In the genomic region with DNA sequence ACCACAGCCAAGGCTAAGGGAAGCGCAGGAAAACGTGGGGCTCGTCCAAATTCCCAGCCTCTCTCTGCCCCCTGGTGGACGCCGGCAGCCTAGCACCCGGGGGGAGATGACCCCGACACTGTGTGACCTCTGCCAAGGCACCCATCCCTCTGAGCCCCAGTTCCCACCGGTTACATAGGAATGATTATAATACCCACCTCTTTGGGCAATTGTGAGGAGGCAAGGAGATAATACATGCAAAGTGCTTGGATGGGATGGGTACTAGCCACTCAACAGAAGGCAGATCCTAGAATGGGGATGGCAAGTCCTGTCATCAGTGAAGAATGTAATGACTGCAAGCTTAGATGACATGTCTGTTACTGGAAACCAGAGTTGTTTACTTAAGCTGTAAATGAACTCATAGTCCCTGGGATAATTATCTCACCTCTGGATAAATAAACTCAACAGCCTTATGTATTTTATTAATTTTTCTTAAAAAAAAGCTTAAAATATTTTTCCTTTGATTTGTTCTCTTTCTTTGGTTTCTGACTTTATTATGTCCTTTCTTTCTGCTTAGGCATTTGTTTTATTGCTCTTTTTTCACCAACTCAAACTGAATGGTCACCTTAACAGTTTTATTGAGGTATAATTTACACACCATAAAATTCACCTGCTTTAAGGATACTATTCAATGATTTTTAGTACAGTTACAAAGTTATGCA, we compare ENCODE assay signal across 8 cellular contexts. TPM values are rescaled to one million over a fixed set of nuclear protein-coding genes. Genes with fewer than 3 reads are reported as not detected.
A peak's percentile ranks its signal among the peaks of the same experiment; 100 is the strongest.
DNase-seq lines count a peak whose midpoint lies in the region; ATAC-seq and TF ChIP-seq lines count a peak whose summit lies in the region.

No MANE protein-coding gene starts in this region.

- H3K9ac ChIP-seq in mammary epithelial cell (ENCODE audit: insufficient read depth, low read length): no peak overlapping the region

- H3K27me3 ChIP-seq in mammary epithelial cell (ENCODE audit: insufficient read depth, low read length): no peaks in the 10 kb centered on the region

- dilution Hi-C loops in mammary epithelial cell (cut with HindIII; ENCODE audit: low sequenced_read_pairs): loop anchor here (5.0 to 10.0 kb wide), 7 partner anchors 37 to 245 kb away; partner anchors contain the start of genes CAP1 and NT5C1A

- H3K36me3 ChIP-seq in mammary epithelial cell (ENCODE audit: insufficient read depth, low read length): no peaks in the 10 kb centered on the region

- H2AFZ ChIP-seq in mammary epithelial cell (ENCODE audit: low read depth, low read length): no peak overlapping the region

- H4K20me1 ChIP-seq in mammary epithelial cell (ENCODE audit: insufficient read depth, low read length): no peaks in the 10 kb centered on the region

- WGBS in mammary epithelial cell (ENCODE audit: low coverage, missing lambda C conversion rate): 6% methylated on average over 5 of the region's 8 CpGs

- no peaks in the 10 kb centered on the region for H3K79me2 ChIP-seq in mammary epithelial cell (ENCODE audit: insufficient read depth, low read length)

- CTCF ChIA-PET in mammary epithelial cell (lab: Charles Lee; ENCODE audit: low non-redundant PET): interaction anchor here (0.5 to 1.0 kb wide), 9 partner anchors 18 to 353 kb away, joined by 3 to 7 read pairs (median 4); partner anchors contain the start of gene MYCL

- in situ Hi-C loops in mammary epithelial cell (cut with MboI; ENCODE audit: low sequenced_read_pairs in 2 of 2): loop anchor here in 1 of 2 donors (25.0 kb wide), 1 partner anchor 112 kb away; the partner anchor contains the start of gene MYCL

- H3K4me3 ChIP-seq in WI38 (ENCODE audit: low read depth, low read length) (no peak overlapping the region), mammary epithelial cell (replicated peaks in 1 of 3; ENCODE audit: insufficient read depth in 1 of 3, low read depth in 2 of 3, low read length in 3 of 3) (no peak overlapping the region)

- no peaks in the 10 kb centered on the region for H3K9me3 ChIP-seq in mammary epithelial cell (replicated peaks; ENCODE audit: insufficient read depth, low read length)

- peak overlapping the region; percentile 43 for H3K27ac ChIP-seq in mammary epithelial cell (ENCODE audit: insufficient read depth, low read depth, low read length)

- ATAC-seq in HG02840 (IDR thresholded peaks at IDR 0.05; ENCODE audit: low FRiP score, unreplicated experiment): peak; percentile 44

- intact Hi-C loops in mammary epithelial cell (cut with micrococcal nuclease): loop anchor here (1.0 to 10.0 kb wide), 2 partner anchors 65 to 194 kb away; partner anchors contain the start of gene PPIE

- peaks cover 14% of the 10 kb centered on the region for H3K4me1 ChIP-seq in mammary epithelial cell (ENCODE audit: insufficient read depth, low read length)

- no TSS peak for BruUV-seq in mammary epithelial cell (replicated peaks; lab: Mats Ljungman, UMichigan)

- TF ChIP-seq CTCF in WI38 (IDR thresholded peaks at IDR 0.05; ENCODE audit: low read depth, low read length): peak; percentile 84
- TF ChIP-seq CTCF in mammary epithelial cell (conservative IDR thresholded peaks at IDR 0.05 in 1 of 2, IDR thresholded peaks at IDR 0.05 in 1 of 2; ENCODE audit: extremely low read depth in 1 of 2, insufficient read depth in 1 of 2, low read depth in 1 of 2, low read length in 2 of 2): peak; percentile 72 to 81

- peak overlapping the region; percentile 34 for H3K4me2 ChIP-seq in mammary epithelial cell (ENCODE audit: insufficient read depth, low read depth, low read length)

- DNase-seq in NCI-H82 (lab: John Stamatoyannopoulos, UW) (peak; percentile 70), NCI-H82 treated with DMSO at 0.1 percent for 48 hours (lab: John Stamatoyannopoulos, UW; ENCODE audit: unreplicated experiment) (no peak), NCI-H1694 (lab: John Stamatoyannopoulos, UW) (peak; percentile 100), mammary epithelial cell (peak; percentile 82), kidney glomerular epithelial cell (lab: John Stamatoyannopoulos, UW) (peak; percentile 79)
- DNase-seq in stimulated activated CD4-positive, alpha-beta T cell treated with anti-CD3 and anti-CD28 coated beads, Interleukin-2, amount 100 ng/mL, for 4 hours (ENCODE audit: low read depth): peak; percentile 53

RNA-seq across cellular contexts. Expression of gene BMP8B, which starts 11.3 kb away (rescaled TPM):
- total RNA-seq in mammary epithelial cell: not detected
- 0.06 TPM for polyA plus RNA-seq in mammary epithelial cell
- not detected for polyA minus RNA-seq in mammary epithelial cell

RNA-seq across cellular contexts. Expression of gene OXCT2, which starts 28.8 kb away (rescaled TPM):
- total RNA-seq in mammary epithelial cell: 1 to 10 TPM in 1 of 2 donors, under 1 TPM in 1; 0.28 to 1.7 TPM
- polyA plus RNA-seq in mammary epithelial cell: 0.27 TPM
- polyA minus RNA-seq in mammary epithelial cell: not detected
